10 cellular contexts compared by ENCODE assay signal in the genomic region with DNA sequence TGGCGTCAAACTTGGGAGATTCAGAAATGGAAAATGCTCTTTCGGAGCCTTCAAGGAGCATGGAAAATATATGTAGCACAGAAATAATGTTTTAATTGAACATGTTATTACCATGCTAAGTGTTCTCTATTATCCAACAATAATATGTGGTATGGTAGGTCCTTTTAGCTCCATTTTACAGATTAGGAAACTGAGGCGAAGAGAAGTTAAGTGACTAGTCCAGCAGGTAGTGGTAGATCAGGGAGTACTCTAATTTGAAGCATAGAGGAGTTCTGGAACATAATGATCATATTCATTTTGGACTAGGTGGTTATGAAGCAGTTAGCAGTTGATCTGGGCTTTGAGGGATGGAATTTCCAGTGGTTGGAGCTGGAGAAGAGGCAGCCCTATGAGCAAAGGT. TPM values are rescaled to one million over a fixed set of nuclear protein-coding genes. Genes with fewer than 3 reads are reported as not detected.
DNase-seq lines count a peak whose midpoint lies in the region; ATAC-seq, FAIRE-seq and TF ChIP-seq lines count a peak whose summit lies in the region.
"Had no signal": no experiment of that assay in that cellular context is flagged by ENCODE, and none has a peak within 500 bp of the region (broad histone marks: within the 10 kb centered on the region; RNA-seq: fewer than 3 reads in every experiment).

No MANE protein-coding gene starts in this region.

- no TSS peak for BruUV-seq in HepG2 (replicated peaks; lab: Mats Ljungman, UMichigan)

- H3K9me3 ChIP-seq in HepG2 (ENCODE audit: low read length) (no peaks in the 10 kb centered on the region), transverse colon (no peaks in the 10 kb centered on the region)

- H3K4me3 ChIP-seq in HepG2 (replicated peaks in 1 of 3; ENCODE audit: insufficient read depth in 1 of 3, low read depth in 2 of 3, low read length in 3 of 3) (peak overlapping the region; percentile 59 to 86 (median 84); a peak in 5 of 6 replicates), transverse colon (peak overlapping the region in 3 of 4 donors; percentile 73 to 94 (median 80))

- 84% methylated on average over 3 of the region's 3 CpGs for WGBS in HepG2 (ENCODE audit: low lambda C conversion rate)
- WGBS in transverse colon (ENCODE audit: low coverage in 1 of 2), 2 donors = 84 to 86% methylated on average over 2 to 3 of the region's 3 CpGs

- CTCF ChIA-PET in HepG2 (lab: Yijun Ruan, JAX; ENCODE audit: low intra/inter-chr PET ratio, low total read pairs) = no interaction called here

- H2AFZ ChIP-seq in HepG2 (ENCODE audit: low read length) = no peak overlapping the region

- no peak for TF ChIP-seq RAD21 in HepG2 (CRISPR knock-in tag; IDR thresholded peaks at IDR 0.05)

- peaks cover 55% of the 10 kb centered on the region for H3K79me2 ChIP-seq in HepG2 (ENCODE audit: insufficient read depth, low read length)

- FAIRE-seq in HepG2 (lab: Jason Lieb, UNC) = no peak
- FAIRE-seq: colon had no signal

- TF ChIP-seq EP300 in HepG2 (IDR thresholded peaks at IDR 0.05; ENCODE audit: low read depth in 2 of 2, low read length in 2 of 2) (no peak), HepG2 (CRISPR knock-in tag; IDR thresholded peaks at IDR 0.05; ENCODE audit: borderline replicate concordance) (no peak), transverse colon (IDR thresholded peaks at IDR 0.05; ENCODE audit: low read depth) (no peak)

- H3K4me1 Mint-ChIP-seq in activated T-cell treated with anti-CD3 and anti-CD28 coated beads, Interleukin-2, amount 50 U/mL, for 4 hours (ENCODE audit: low read depth) = peaks cover 64% of the 10 kb centered on the region
- H3K4me1 Mint-ChIP-seq in activated naive CD8-positive, alpha-beta T cell treated with anti-CD3 and anti-CD28 coated beads, Interleukin-2, amount 10 ng/mL, durations not matched to agents 7 days and 5 days = peaks cover 40% of the 10 kb centered on the region

- no peak for TF ChIP-seq POLR2A in HepG2 (IDR thresholded peaks at IDR 0.05; ENCODE audit: insufficient read depth in 1 of 2, low read depth in 2 of 2, low read length in 2 of 2)
- no peak for TF ChIP-seq POLR2A in transverse colon (IDR thresholded peaks at IDR 0.05)

- in situ Hi-C loops in HepG2 (cut with HindIII; ENCODE audit: extremely low pct_ligation_motif_present, low pct_unique_long_range_greater_than_20kb) (no loop called here), transverse colon (cut with MboI; ENCODE audit: low pct_ligation_motif_present in 1 of 4, low pct_unique_long_range_greater_than_20kb in 1 of 4, low sequenced_read_pairs in 3 of 4) (no loop called here)

- H3K4me3 Mint-ChIP-seq in activated T-cell treated with anti-CD3 and anti-CD28 coated beads, Interleukin-2, amount 50 U/mL, for 4 hours = peak overlapping the region; percentile 95
- peak overlapping the region; percentile 94 for H3K4me3 Mint-ChIP-seq in activated naive CD8-positive, alpha-beta T cell treated with anti-CD3 and anti-CD28 coated beads, Interleukin-2, amount 10 ng/mL, durations not matched to agents 7 days and 5 days

- H3K27ac ChIP-seq in HepG2 (ENCODE audit: extremely low read length, insufficient read depth, low read length) (no peak overlapping the region), transverse colon (peak overlapping the region in 3 of 4 donors; percentile 87 to 92 (median 88)), substantia nigra (ENCODE audit: low read depth, low read length, poor library complexity, severe bottlenecking) (no peak overlapping the region)

- no peak overlapping the region for H3K27ac Mint-ChIP-seq in activated naive CD8-positive, alpha-beta T cell treated with anti-CD3 and anti-CD28 coated beads, Interleukin-2, amount 10 ng/mL, durations not matched to agents 7 days and 5 days

- H3K36me3 ChIP-seq in HepG2 (replicated peaks in 1 of 2; ENCODE audit: control insufficient read depth in 1 of 2, insufficient read depth in 2 of 2, low read length in 2 of 2) = no peaks in the 10 kb centered on the region
- no peaks in the 10 kb centered on the region for H3K36me3 ChIP-seq in transverse colon

- peaks cover 8% of the 10 kb centered on the region for H3K36me3 Mint-ChIP-seq in activated T-cell treated with anti-CD3 and anti-CD28 coated beads, Interleukin-2, amount 50 U/mL, for 4 hours (ENCODE audit: insufficient read depth)
- H3K36me3 Mint-ChIP-seq in activated naive CD8-positive, alpha-beta T cell treated with anti-CD3 and anti-CD28 coated beads, Interleukin-2, amount 10 ng/mL, durations not matched to agents 7 days and 5 days = peaks cover 12% of the 10 kb centered on the region

- POLR2A ChIA-PET in activated naive CD8-positive, alpha-beta T cell treated with anti-CD3 and anti-CD28 coated beads, Interleukin-2, amount 10 ng/mL, durations not matched to agents 7 days and 5 days (lab: Charles Lee) = no interaction called here
- POLR2A ChIA-PET in HepG2 (lab: Yijun Ruan, JAX) = interaction anchor here (0.9 kb wide), 1 partner anchor 530 kb away, joined by 4 read pairs; no protein-coding TSS in a partner anchor

- H3K4me2 ChIP-seq in HepG2 (ENCODE audit: low read depth, low read length) = peak overlapping the region; percentile 93

- H3K27me3 ChIP-seq in HepG2 (ENCODE audit: control insufficient read depth in 1 of 2, insufficient read depth in 2 of 2, low read length in 2 of 2) (no peaks in the 10 kb centered on the region; a peak in 1 of 5 replicates), transverse colon (no peaks in the 10 kb centered on the region)

- H4K20me1 ChIP-seq in HepG2 (ENCODE audit: insufficient read depth, low read length) = no peaks in the 10 kb centered on the region

- peak overlapping the region; percentile 86; the same call in 1 of the 2 replicates for H3K9ac ChIP-seq in HepG2 (ENCODE audit: insufficient read depth, low read depth, low read length)

- intact Hi-C loops in HepG2 (cut with micrococcal nuclease; ENCODE audit: unreplicated experiment) (loop anchor here (5.0 kb wide), 3 partner anchors 85 to 530 kb away; partner anchors contain the start of genes AZI2 and ZCWPW2), transverse colon (cut with DNase I; ENCODE audit: low total_unique reads) (no loop called here)

- no peaks in the 10 kb centered on the region for H3K9me3 Mint-ChIP-seq in activated T-cell treated with anti-CD3 and anti-CD28 coated beads, Interleukin-2, amount 50 U/mL, for 4 hours
- H3K9me3 Mint-ChIP-seq in activated naive CD8-positive, alpha-beta T cell treated with anti-CD3 and anti-CD28 coated beads, Interleukin-2, amount 10 ng/mL, durations not matched to agents 7 days and 5 days = no peaks in the 10 kb centered on the region

- no peaks in the 10 kb centered on the region for H3K27me3 Mint-ChIP-seq in activated T-cell treated with anti-CD3 and anti-CD28 coated beads, Interleukin-2, amount 50 U/mL, for 4 hours (ENCODE audit: low read depth)
- no peaks in the 10 kb centered on the region for H3K27me3 Mint-ChIP-seq in activated naive CD8-positive, alpha-beta T cell treated with anti-CD3 and anti-CD28 coated beads, Interleukin-2, amount 10 ng/mL, durations not matched to agents 7 days and 5 days

- no peak for ATAC-seq in activated T-cell treated with anti-CD3 and anti-CD28 coated beads, Interleukin-2, amount 50 U/mL, for 4 hours
- no peak for ATAC-seq in activated naive CD8-positive, alpha-beta T cell treated with anti-CD3 and anti-CD28 coated beads, Interleukin-2, amount 10 ng/mL, durations not matched to agents 7 days and 5 days (ENCODE audit: low read depth)
- no peak for ATAC-seq in HepG2
- ATAC-seq in GM21825 (IDR thresholded peaks at IDR 0.05; ENCODE audit: unreplicated experiment) = no peak

- TF ChIP-seq CTCF in HepG2 (CRISPR knock-in tag; IDR thresholded peaks at IDR 0.05) = no peak
- TF ChIP-seq CTCF in transverse colon (IDR thresholded peaks at IDR 0.05) = no peak

- H3K4me1 ChIP-seq in HepG2 (ENCODE audit: insufficient read depth, low read length) = peaks cover 61% of the 10 kb centered on the region
- peaks cover 0 to 29% (median 21%) of the 10 kb centered on the region in 4 donors for H3K4me1 ChIP-seq in transverse colon

- DNase-seq in activated T-cell treated with anti-CD3 and anti-CD28 coated beads, Interleukin-2, amount 50 U/mL, for 4 hours = no peak
- DNase-seq in activated T-cell treated with anti-CD3 and anti-CD28 coated beads for 4 hours (no peak), HepG2 (ENCODE audit: low spot score) (no peak), transverse colon (no peak), substantia nigra (lab: John Stamatoyannopoulos, UW) (no peak), NCI-H1048 (lab: John Stamatoyannopoulos, UW) (no peak)
- DNase-seq in activated naive CD8-positive, alpha-beta T cell treated with anti-CD3 and anti-CD28 coated beads, Interleukin-2, amount 10 ng/mL, durations not matched to agents 7 days and 5 days = no peak
- DNase-seq: COR-L47 had no signal

TF ChIP-seq in HepG2, 621 proteins besides CTCF, POLR2A, EP300 and RAD21 (continues in another document):
- peak; percentile 79 for TF ChIP-seq ZNF629 (CRISPR knock-in tag; conservative IDR thresholded peaks at IDR 0.05)

RNA-seq across cellular contexts. Expression of gene CMC1, which starts 1.1 kb away (rescaled TPM):
- total RNA-seq in activated T-cell treated with anti-CD3 and anti-CD28 coated beads, Interleukin-2, amount 50 U/mL, for 4 hours = 10 to 100 TPM; 23.7 to 23.9 (median 23.7) TPM
- total RNA-seq in activated naive CD8-positive, alpha-beta T cell treated with anti-CD3 and anti-CD28 coated beads, Interleukin-2, amount 10 ng/mL, durations not matched to agents 7 days and 5 days = 10 to 100 TPM; 44.6 to 45.6 TPM
- 29.5 and 32.3 TPM in 2 replicates for total RNA-seq in HepG2 (2016; rRNA removed; fragmentation: Illumina TruSeq; extraction: Trizol)
- 23.4 and 25.5 TPM in 2 replicates for total RNA-seq in HepG2 (2016; cell fraction: cytosol; rRNA removed; fragmentation: Illumina TruSeq; extraction: Trizol; ENCODE audit: low read depth)
- 28.5 and 32.7 TPM in 2 replicates for total RNA-seq in HepG2 (2016; cell fraction: insoluble cytoplasmic fraction; rRNA removed; fragmentation: Illumina TruSeq; extraction: Trizol)
- total RNA-seq in HepG2 (2016; cell fraction: membrane; rRNA removed; fragmentation: Illumina TruSeq; extraction: Trizol) = 20.9 and 22.7 TPM in 2 replicates
- total RNA-seq in HepG2 (2016; cell fraction: nucleus; rRNA removed; fragmentation: Illumina TruSeq; extraction: Trizol) = 17.1 and 18.8 TPM in 2 replicates
- 19.9 and 22.1 TPM in 2 replicates for polyA plus RNA-seq in HepG2 (2011; rRNA removed)
- 11.6 and 16.4 TPM in 2 replicates for polyA plus RNA-seq in HepG2 (2011; cell fraction: cytosol; rRNA removed)
- polyA plus RNA-seq in HepG2 (2011; cell fraction: nucleus; rRNA removed) = 8.8 and 11.8 TPM in 2 replicates
- 30.2 and 38.8 TPM in 2 replicates for polyA plus RNA-seq in HepG2 (2012)
- polyA plus RNA-seq in HepG2 (2016; cell fraction: cytosol; fragmentation: Illumina TruSeq; extraction: Trizol; ENCODE audit: low read depth) = 28.3 and 32.3 TPM in 2 replicates
- 43.4 and 48.7 TPM in 2 replicates for polyA plus RNA-seq in HepG2 (2016; cell fraction: insoluble cytoplasmic fraction; fragmentation: Illumina TruSeq; extraction: Trizol; ENCODE audit: low read depth)
- 26.3 and 29.5 TPM in 2 replicates for polyA plus RNA-seq in HepG2 (2016; cell fraction: membrane; fragmentation: Illumina TruSeq; extraction: Trizol; ENCODE audit: low read depth)
- 35.4 and 35.6 TPM in 2 replicates for polyA plus RNA-seq in HepG2 (2016; cell fraction: nucleus; fragmentation: Illumina TruSeq; extraction: Trizol; ENCODE audit: insufficient read depth, low read depth)
- polyA minus RNA-seq in HepG2 (2011; rRNA and poly(A)+ RNA removed; ENCODE audit: low replicate concordance) = 3.6 and 5.0 TPM in 2 replicates
- 4.6 and 9.9 TPM in 2 replicates for polyA minus RNA-seq in HepG2 (2011; cell fraction: cytosol; rRNA and poly(A)+ RNA removed)
- 43.8 and 44.0 TPM in 2 replicates for polyA minus RNA-seq in HepG2 (2011; cell fraction: nucleus; rRNA and poly(A)+ RNA removed)
- total RNA-seq in transverse colon = 10 to 100 TPM in 2 of 4 donors, 1 to 10 TPM in 1, under 1 TPM in 1; 0.20 to 15.2 (median 10.7) TPM

Comparison
In these comparisons a context has a peak if more than half of its experiments do, and no peak if none do; other contexts are left out.
1. H3K27ac ChIP-seq: peak in transverse colon (3 of 4); none in HepG2 (single experiment) and substantia nigra (single experiment).